10 cellular contexts compared by ENCODE assay signal in the genomic region with DNA sequence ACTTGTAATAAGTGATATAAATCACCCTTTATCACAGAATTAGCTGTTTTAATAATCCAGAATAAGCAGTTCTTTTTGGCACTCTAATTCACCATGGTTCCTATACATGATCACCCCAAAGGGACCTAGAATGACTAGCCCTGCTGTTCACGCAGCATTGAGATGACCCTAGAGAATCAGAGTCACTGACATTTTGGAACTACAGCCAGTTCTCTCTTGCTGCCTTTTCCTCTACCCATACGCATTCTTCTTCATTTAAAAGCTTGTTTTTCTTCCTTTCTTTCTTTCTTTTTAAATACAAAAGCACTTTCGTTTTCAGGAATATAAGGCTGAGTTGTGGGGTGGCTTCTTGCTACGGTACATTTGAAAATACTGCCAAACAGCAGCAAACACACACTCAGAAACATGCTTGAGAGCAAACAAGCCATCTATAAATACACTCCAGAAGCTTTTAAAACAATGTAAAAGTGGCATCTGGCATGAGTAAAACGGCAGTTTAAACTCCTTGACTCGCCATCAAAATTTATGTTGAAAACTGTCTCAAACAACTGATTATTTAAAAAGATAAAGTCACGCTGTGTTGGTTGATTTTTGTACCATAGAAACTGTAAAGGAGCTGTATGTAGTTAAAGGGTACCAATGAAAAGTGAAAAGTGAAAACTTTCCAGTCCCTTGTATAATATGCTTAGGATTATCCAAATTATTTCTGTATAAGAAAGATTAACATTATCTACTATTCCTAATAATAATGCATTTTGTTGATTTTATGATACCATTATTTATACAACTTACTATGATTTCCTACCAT.
DNase-seq lines count a peak whose midpoint lies in the region; ATAC-seq lines count a peak whose summit lies in the region.
"Had no signal": no experiment of that assay in that cellular context is flagged by ENCODE, and none has a peak within 500 bp of the region (broad histone marks: within the 10 kb centered on the region; RNA-seq: fewer than 3 reads in every experiment).

No MANE protein-coding gene starts in this region.

- peaks cover 0 to 7% (median 4%) of the 10 kb centered on the region in 5 donors for H3K9me3 Mint-ChIP-seq in CD8-positive, alpha-beta memory T cell
- H3K9me3 Mint-ChIP-seq in naive thymus-derived CD8-positive, alpha-beta T cell: no peaks in the 10 kb centered on the region
- H3K9me3 Mint-ChIP-seq: activated naive CD4-positive, alpha-beta T cell treated with anti-CD3 and anti-CD28 coated beads, Interleukin-2, amount 50 U/mL, for 24 hours had no signal

- H3K27me3 Mint-ChIP-seq in CD8-positive, alpha-beta memory T cell: no peaks in the 10 kb centered on the region
- H3K27me3 Mint-ChIP-seq in naive thymus-derived CD8-positive, alpha-beta T cell: no peaks in the 10 kb centered on the region
- H3K27me3 Mint-ChIP-seq: activated naive CD4-positive, alpha-beta T cell treated with anti-CD3 and anti-CD28 coated beads, Interleukin-2, amount 50 U/mL, for 24 hours had no signal

- no peaks in the 10 kb centered on the region for H3K4me1 Mint-ChIP-seq in CD8-positive, alpha-beta memory T cell
- peaks cover 0 to 6% (median 1%) of the 10 kb centered on the region in 4 donors for H3K4me1 Mint-ChIP-seq in naive thymus-derived CD8-positive, alpha-beta T cell
- H3K4me1 Mint-ChIP-seq: activated naive CD4-positive, alpha-beta T cell treated with anti-CD3 and anti-CD28 coated beads, Interleukin-2, amount 50 U/mL, for 24 hours had no signal

- intact Hi-C loops in left ventricle myocardium superior (cut with micrococcal nuclease): loop anchor here (5.0 kb wide), 1 partner anchor 42 kb away; no protein-coding TSS in a partner anchor

- POLR2A ChIA-PET in CD8-positive, alpha-beta memory T cell (lab: Charles Lee): no interaction called here
- POLR2A ChIA-PET in naive thymus-derived CD8-positive, alpha-beta T cell (lab: Charles Lee): no interaction called here

- H3K4me1 ChIP-seq in CD8-positive, alpha-beta memory T cell (ENCODE audit: insufficient read depth, low read length): no peaks in the 10 kb centered on the region

- no peaks in the 10 kb centered on the region for H3K36me3 Mint-ChIP-seq in CD8-positive, alpha-beta memory T cell
- no peaks in the 10 kb centered on the region for H3K36me3 Mint-ChIP-seq in naive thymus-derived CD8-positive, alpha-beta T cell
- H3K36me3 Mint-ChIP-seq: activated naive CD4-positive, alpha-beta T cell treated with anti-CD3 and anti-CD28 coated beads, Interleukin-2, amount 50 U/mL, for 24 hours had no signal

- peak overlapping the region; percentile 57 for H3K4me3 ChIP-seq in SK-N-MC
- H3K4me3 ChIP-seq in CD8-positive, alpha-beta memory T cell (ENCODE audit: low read length): no peak overlapping the region

- no peaks in the 10 kb centered on the region for H3K27me3 ChIP-seq in CD8-positive, alpha-beta memory T cell (ENCODE audit: insufficient read depth, low read length, poor library complexity, severe bottlenecking)

- peak overlapping the region; percentile 38 for H3K9ac ChIP-seq in SK-N-MC (ENCODE audit: insufficient read length)

- ATAC-seq in left ventricle myocardium superior: peak; percentile 63
- no peak for ATAC-seq in naive thymus-derived CD8-positive, alpha-beta T cell

- no peaks in the 10 kb centered on the region for H3K9me3 ChIP-seq in SK-N-MC (ENCODE audit: low read depth, low read length)
- no peaks in the 10 kb centered on the region for H3K9me3 ChIP-seq in CD8-positive, alpha-beta memory T cell (ENCODE audit: low read length)

- DNase-seq in NCI-H748 (lab: John Stamatoyannopoulos, UW; ENCODE audit: unreplicated experiment) (peak; percentile 46), NCI-H748 treated with DMSO at 0.1 percent for 48 hours (lab: John Stamatoyannopoulos, UW) (no peak), SK-N-MC (ENCODE audit: low read depth, low spot score) (no peak), left ventricle myocardium superior (no peak), substantia nigra (lab: John Stamatoyannopoulos, UW) (no peak), NCI-H510A treated with DMSO at 0.1 percent for 48 hours (lab: John Stamatoyannopoulos, UW) (no peak)
- DNase-seq in CD8-positive, alpha-beta memory T cell: no peak
- DNase-seq in naive thymus-derived CD8-positive, alpha-beta T cell: no peak

- H3K27ac ChIP-seq in SK-N-MC (no peak overlapping the region; the same call in 1 of the 2 replicates), substantia nigra (ENCODE audit: low read depth, low read length, poor library complexity, severe bottlenecking) (peak overlapping the region; percentile 56)
- no peak overlapping the region for H3K27ac ChIP-seq in CD8-positive, alpha-beta memory T cell (ENCODE audit: low read depth, low read length)
- H3K27ac ChIP-seq: C4-2B had no signal

- CTCF ChIA-PET in CD8-positive, alpha-beta memory T cell (lab: Charles Lee): no interaction called here

- H3K36me3 ChIP-seq in SK-N-MC (ENCODE audit: insufficient read depth, low read length): no peaks in the 10 kb centered on the region
- no peaks in the 10 kb centered on the region for H3K36me3 ChIP-seq in CD8-positive, alpha-beta memory T cell (ENCODE audit: insufficient read depth, low read length)

- no peak overlapping the region for H3K4me3 Mint-ChIP-seq in CD8-positive, alpha-beta memory T cell
- peak overlapping the region in 3 of 10 donors; percentile 2 to 70 (median 50) for H3K4me3 Mint-ChIP-seq in naive thymus-derived CD8-positive, alpha-beta T cell
- H3K4me3 Mint-ChIP-seq: activated naive CD4-positive, alpha-beta T cell treated with anti-CD3 and anti-CD28 coated beads, Interleukin-2, amount 50 U/mL, for 24 hours had no signal

- H3K27ac Mint-ChIP-seq in CD8-positive, alpha-beta memory T cell: no peak overlapping the region
- no peak overlapping the region for H3K27ac Mint-ChIP-seq in naive thymus-derived CD8-positive, alpha-beta T cell
- H3K27ac Mint-ChIP-seq: activated naive CD4-positive, alpha-beta T cell treated with anti-CD3 and anti-CD28 coated beads, Interleukin-2, amount 50 U/mL, for 24 hours had no signal
